ENCODE assay signal across 8 cellular contexts in genomic region chr14:35825968-35826217, GRCh38. TPM values are rescaled to one million over a fixed set of nuclear protein-coding genes. Genes with fewer than 3 reads are reported as not detected.
DNase-seq lines count a peak whose midpoint lies in the region; ATAC-seq and TF ChIP-seq lines count a peak whose summit lies in the region.

No MANE protein-coding gene starts in this region.

- H3K27ac ChIP-seq in right atrium auricular region (peak overlapping the region; percentile 93 to 98), mesodermal cell (ENCODE audit: low read depth, low read length, severe bottlenecking) (no peak overlapping the region), vagina (peak overlapping the region; percentile 98)

- CTCF ChIA-PET in MCF 10A (lab: Yijun Ruan, JAX): interaction anchor here (0.5 to 2.1 kb wide), 3 partner anchors 9 to 1500 kb away, joined by 4 to 14 read pairs (median 9); no protein-coding TSS in a partner anchor

- intact Hi-C loops in cardiac septum (cut with DNase I) (no loop called here), MCF 10A (cut with micrococcal nuclease) (loop anchor here (5.0 kb wide), 1 partner anchor 51 kb away; no protein-coding TSS in a partner anchor), vagina (cut with DNase I) (no loop called here)

- H3K4me1 Mint-ChIP-seq in MCF 10A (ENCODE audit: insufficient read depth, unreplicated experiment): peaks cover 34% of the 10 kb centered on the region

- ATAC-seq in GM19351 (IDR thresholded peaks at IDR 0.05; ENCODE audit: unreplicated experiment) (no peak), GM19324 (IDR thresholded peaks at IDR 0.05; ENCODE audit: low FRiP score, unreplicated experiment) (no peak)

- no peak for TF ChIP-seq POLR2A in vagina (IDR thresholded peaks at IDR 0.05)

- DNase-seq in right atrium auricular region (ENCODE audit: low spot score) (no peak), cardiac septum (ENCODE audit: low spot score) (no peak), MCF 10A (ENCODE audit: unreplicated experiment) (no peak), vagina (ENCODE audit: extremely low spot score in 2 of 2) (no peak), SK-N-DZ (ENCODE audit: low spot score) (no peak)

- H3K9me3 ChIP-seq in right atrium auricular region (no peaks in the 10 kb centered on the region), mesodermal cell (ENCODE audit: control insufficient read depth, low read length) (no peaks in the 10 kb centered on the region), vagina (no peaks in the 10 kb centered on the region)

- no peaks in the 10 kb centered on the region for H3K27me3 ChIP-seq in right atrium auricular region
- no peaks in the 10 kb centered on the region for H3K27me3 ChIP-seq in vagina

- peaks cover 0 to 10% of the 10 kb centered on the region in 2 donors for H3K4me1 ChIP-seq in right atrium auricular region
- no peaks in the 10 kb centered on the region for H3K4me1 ChIP-seq in mesodermal cell (ENCODE audit: control insufficient read depth, insufficient read depth, low read length, poor library complexity, severe bottlenecking)
- peaks cover 17% of the 10 kb centered on the region for H3K4me1 ChIP-seq in vagina

- no peaks in the 10 kb centered on the region for H3K9me3 Mint-ChIP-seq in MCF 10A (ENCODE audit: unreplicated experiment)

- no peaks in the 10 kb centered on the region for H3K36me3 Mint-ChIP-seq in MCF 10A (ENCODE audit: insufficient read depth, unreplicated experiment)

- H3K27ac Mint-ChIP-seq in MCF 10A (ENCODE audit: low read depth, unreplicated experiment): peak overlapping the region; percentile 66

- H3K4me3 ChIP-seq in right atrium auricular region (peak overlapping the region; percentile 59 to 74), mesodermal cell (ENCODE audit: extremely low read depth, insufficient read depth, low read length, poor library complexity, severe bottlenecking) (peak overlapping the region; percentile 77), vagina (peak overlapping the region; percentile 93 to 96)

- TF ChIP-seq CTCF in right atrium auricular region (IDR thresholded peaks at IDR 0.05) (no peak), MCF 10A (IDR thresholded peaks at IDR 0.05; ENCODE audit: unreplicated experiment) (no peak), vagina (IDR thresholded peaks at IDR 0.05) (no peak)

- H3K36me3 ChIP-seq in right atrium auricular region: no peaks in the 10 kb centered on the region
- H3K36me3 ChIP-seq in mesodermal cell (ENCODE audit: control insufficient read depth, insufficient read depth, low read length): no peaks in the 10 kb centered on the region
- no peaks in the 10 kb centered on the region for H3K36me3 ChIP-seq in vagina

- POLR2A ChIA-PET in MCF 10A (lab: Yijun Ruan, JAX): interaction anchor here (0.6 to 3.5 kb wide), 17 partner anchors 9 to 1342 kb away, joined by 3 to 28 read pairs (median 3); partner anchors contain the start of genes MBIP, PSMA6 and RALGAPA1

- H3K27me3 Mint-ChIP-seq in MCF 10A (ENCODE audit: insufficient read depth, unreplicated experiment): no peaks in the 10 kb centered on the region

- BruUV-seq in MCF 10A (replicated peaks; lab: Mats Ljungman, UMichigan): no TSS peak

- 2% methylated on average over 3 to 6 of the region's 6 CpGs for WGBS in mesodermal cell (ENCODE audit: insufficient coverage in 2 of 2), 2 experiments

- peak overlapping the region; percentile 85 for H3K4me3 Mint-ChIP-seq in MCF 10A (ENCODE audit: unreplicated experiment)

RNA-seq across cellular contexts. Expression of gene BRMS1L, which starts 0.2 kb away (rescaled TPM):
- total RNA-seq in right atrium auricular region (10 to 100 TPM in 1 of 2 donors, 1 to 10 TPM in 1; 5.5 to 10.2 TPM), cardiac septum (12.1 TPM), MCF 10A (2022) (7.8 and 10.8 TPM in 2 replicates), vagina (9.6 TPM)
- 11.0 TPM for polyA plus RNA-seq in mesodermal cell (2013, experiment 1 of 2)
- 11.5 TPM for polyA plus RNA-seq in mesodermal cell (2013, experiment 2 of 2)
- 19.5 and 23.9 TPM in 2 replicates for polyA plus RNA-seq in SK-N-DZ (2014; cell fraction: cytosol; rRNA removed)
- 14.1 and 116 TPM in 2 replicates for polyA plus RNA-seq in SK-N-DZ (2014; cell fraction: nucleus; rRNA removed)

RNA-seq across cellular contexts. Expression of gene RALGAPA1, which starts 16.8 kb away (rescaled TPM):
- 10 to 100 TPM; 26.9 to 29.6 TPM for total RNA-seq in right atrium auricular region
- 45.1 TPM for total RNA-seq in cardiac septum
- 46.9 and 52.3 TPM in 2 replicates for total RNA-seq in MCF 10A (2022)
- polyA plus RNA-seq in mesodermal cell (2013, experiment 1 of 2): 12.8 TPM
- 11.1 TPM for polyA plus RNA-seq in mesodermal cell (2013, experiment 2 of 2)
- total RNA-seq in vagina: 77.8 TPM
- polyA plus RNA-seq in SK-N-DZ (2014; cell fraction: cytosol; rRNA removed): 17.6 and 19.1 TPM in 2 replicates
- 22.7 and 25.0 TPM in 2 replicates for polyA plus RNA-seq in SK-N-DZ (2014; cell fraction: nucleus; rRNA removed)
